1 cellular context compared by ENCODE assay signal in the genomic region with DNA sequence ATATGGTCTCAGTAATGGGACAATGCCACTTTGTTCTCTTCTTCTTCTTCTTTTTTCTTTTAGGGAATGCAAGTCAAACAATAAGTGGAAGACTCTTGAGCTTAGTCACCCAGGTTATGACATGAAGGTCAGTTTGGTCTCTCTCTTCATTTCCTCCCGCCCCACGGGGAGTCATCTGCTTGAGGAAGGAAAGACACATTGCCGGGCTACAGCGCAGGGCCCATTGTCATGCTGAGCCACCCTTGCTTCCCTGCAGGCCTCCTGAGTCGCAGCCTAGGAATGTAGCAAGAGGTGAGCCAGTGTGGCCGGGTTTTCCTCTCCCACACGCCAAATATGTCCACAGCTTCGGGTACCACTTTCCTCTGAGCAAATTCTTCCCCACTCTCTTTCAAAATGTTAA.
TF ChIP-seq lines count a peak whose summit lies in the region.

No MANE protein-coding gene starts in this region.

TF ChIP-seq in K562, 482 proteins besides CTCF, POLR2A, EP300 and RAD21 (continued from another document):
- TF ChIP-seq, protein P1, sequence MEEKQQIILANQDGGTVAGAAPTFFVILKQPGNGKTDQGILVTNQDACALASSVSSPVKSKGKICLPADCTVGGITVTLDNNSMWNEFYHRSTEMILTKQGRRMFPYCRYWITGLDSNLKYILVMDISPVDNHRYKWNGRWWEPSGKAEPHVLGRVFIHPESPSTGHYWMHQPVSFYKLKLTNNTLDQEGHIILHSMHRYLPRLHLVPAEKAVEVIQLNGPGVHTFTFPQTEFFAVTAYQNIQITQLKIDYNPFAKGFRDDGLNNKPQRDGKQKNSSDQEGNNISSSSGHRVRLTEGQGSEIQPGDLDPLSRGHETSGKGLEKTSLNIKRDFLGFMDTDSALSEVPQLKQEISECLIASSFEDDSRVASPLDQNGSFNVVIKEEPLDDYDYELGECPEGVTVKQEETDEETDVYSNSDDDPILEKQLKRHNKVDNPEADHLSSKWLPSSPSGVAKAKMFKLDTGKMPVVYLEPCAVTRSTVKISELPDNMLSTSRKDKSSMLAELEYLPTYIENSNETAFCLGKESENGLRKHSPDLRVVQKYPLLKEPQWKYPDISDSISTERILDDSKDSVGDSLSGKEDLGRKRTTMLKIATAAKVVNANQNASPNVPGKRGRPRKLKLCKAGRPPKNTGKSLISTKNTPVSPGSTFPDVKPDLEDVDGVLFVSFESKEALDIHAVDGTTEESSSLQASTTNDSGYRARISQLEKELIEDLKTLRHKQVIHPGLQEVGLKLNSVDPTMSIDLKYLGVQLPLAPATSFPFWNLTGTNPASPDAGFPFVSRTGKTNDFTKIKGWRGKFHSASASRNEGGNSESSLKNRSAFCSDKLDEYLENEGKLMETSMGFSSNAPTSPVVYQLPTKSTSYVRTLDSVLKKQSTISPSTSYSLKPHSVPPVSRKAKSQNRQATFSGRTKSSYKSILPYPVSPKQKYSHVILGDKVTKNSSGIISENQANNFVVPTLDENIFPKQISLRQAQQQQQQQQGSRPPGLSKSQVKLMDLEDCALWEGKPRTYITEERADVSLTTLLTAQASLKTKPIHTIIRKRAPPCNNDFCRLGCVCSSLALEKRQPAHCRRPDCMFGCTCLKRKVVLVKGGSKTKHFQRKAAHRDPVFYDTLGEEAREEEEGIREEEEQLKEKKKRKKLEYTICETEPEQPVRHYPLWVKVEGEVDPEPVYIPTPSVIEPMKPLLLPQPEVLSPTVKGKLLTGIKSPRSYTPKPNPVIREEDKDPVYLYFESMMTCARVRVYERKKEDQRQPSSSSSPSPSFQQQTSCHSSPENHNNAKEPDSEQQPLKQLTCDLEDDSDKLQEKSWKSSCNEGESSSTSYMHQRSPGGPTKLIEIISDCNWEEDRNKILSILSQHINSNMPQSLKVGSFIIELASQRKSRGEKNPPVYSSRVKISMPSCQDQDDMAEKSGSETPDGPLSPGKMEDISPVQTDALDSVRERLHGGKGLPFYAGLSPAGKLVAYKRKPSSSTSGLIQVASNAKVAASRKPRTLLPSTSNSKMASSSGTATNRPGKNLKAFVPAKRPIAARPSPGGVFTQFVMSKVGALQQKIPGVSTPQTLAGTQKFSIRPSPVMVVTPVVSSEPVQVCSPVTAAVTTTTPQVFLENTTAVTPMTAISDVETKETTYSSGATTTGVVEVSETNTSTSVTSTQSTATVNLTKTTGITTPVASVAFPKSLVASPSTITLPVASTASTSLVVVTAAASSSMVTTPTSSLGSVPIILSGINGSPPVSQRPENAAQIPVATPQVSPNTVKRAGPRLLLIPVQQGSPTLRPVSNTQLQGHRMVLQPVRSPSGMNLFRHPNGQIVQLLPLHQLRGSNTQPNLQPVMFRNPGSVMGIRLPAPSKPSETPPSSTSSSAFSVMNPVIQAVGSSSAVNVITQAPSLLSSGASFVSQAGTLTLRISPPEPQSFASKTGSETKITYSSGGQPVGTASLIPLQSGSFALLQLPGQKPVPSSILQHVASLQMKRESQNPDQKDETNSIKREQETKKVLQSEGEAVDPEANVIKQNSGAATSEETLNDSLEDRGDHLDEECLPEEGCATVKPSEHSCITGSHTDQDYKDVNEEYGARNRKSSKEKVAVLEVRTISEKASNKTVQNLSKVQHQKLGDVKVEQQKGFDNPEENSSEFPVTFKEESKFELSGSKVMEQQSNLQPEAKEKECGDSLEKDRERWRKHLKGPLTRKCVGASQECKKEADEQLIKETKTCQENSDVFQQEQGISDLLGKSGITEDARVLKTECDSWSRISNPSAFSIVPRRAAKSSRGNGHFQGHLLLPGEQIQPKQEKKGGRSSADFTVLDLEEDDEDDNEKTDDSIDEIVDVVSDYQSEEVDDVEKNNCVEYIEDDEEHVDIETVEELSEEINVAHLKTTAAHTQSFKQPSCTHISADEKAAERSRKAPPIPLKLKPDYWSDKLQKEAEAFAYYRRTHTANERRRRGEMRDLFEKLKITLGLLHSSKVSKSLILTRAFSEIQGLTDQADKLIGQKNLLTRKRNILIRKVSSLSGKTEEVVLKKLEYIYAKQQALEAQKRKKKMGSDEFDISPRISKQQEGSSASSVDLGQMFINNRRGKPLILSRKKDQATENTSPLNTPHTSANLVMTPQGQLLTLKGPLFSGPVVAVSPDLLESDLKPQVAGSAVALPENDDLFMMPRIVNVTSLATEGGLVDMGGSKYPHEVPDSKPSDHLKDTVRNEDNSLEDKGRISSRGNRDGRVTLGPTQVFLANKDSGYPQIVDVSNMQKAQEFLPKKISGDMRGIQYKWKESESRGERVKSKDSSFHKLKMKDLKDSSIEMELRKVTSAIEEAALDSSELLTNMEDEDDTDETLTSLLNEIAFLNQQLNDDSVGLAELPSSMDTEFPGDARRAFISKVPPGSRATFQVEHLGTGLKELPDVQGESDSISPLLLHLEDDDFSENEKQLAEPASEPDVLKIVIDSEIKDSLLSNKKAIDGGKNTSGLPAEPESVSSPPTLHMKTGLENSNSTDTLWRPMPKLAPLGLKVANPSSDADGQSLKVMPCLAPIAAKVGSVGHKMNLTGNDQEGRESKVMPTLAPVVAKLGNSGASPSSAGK (IDR thresholded peaks at IDR 0.05) = peak; percentile 68
- TF ChIP-seq, protein P2, sequence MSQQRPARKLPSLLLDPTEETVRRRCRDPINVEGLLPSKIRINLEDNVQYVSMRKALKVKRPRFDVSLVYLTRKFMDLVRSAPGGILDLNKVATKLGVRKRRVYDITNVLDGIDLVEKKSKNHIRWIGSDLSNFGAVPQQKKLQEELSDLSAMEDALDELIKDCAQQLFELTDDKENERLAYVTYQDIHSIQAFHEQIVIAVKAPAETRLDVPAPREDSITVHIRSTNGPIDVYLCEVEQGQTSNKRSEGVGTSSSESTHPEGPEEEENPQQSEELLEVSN (IDR thresholded peaks at IDR 0.05; ENCODE audit: borderline replicate concordance in 1 of 2, extremely low read depth in 1 of 2, insufficient read depth in 1 of 2, insufficient read length in 1 of 2, low read depth in 1 of 2, low read length in 1 of 2, poor library complexity in 1 of 2, severe bottlenecking in 1 of 2) = peak in 1 of 2 experiments; percentile 47
- 0 out of 2 replicates have a peak, but pooled peaks have one; percentile 48 for TF ChIP-seq FOSL1 (tag; conservative IDR thresholded peaks at IDR 0.05)
- TF ChIP-seq ZNF444 (CRISPR knock-in tag; IDR thresholded peaks at IDR 0.05) = no peak
- 0 out of 2 replicates have a peak, but pooled peaks have one; percentile 32 for TF ChIP-seq SOX6 (IDR thresholded peaks at IDR 0.05)
- TF ChIP-seq L3MBTL2 (IDR thresholded peaks at IDR 0.05) = 0 out of 2 replicates have a peak, but pooled peaks have one; percentile 18
- 0 out of 2 replicates have a peak, but pooled peaks have one; percentile 23 for TF ChIP-seq JUND (IDR thresholded peaks at IDR 0.05; ENCODE audit: borderline replicate concordance, low read depth, low read length)
- TF ChIP-seq JUND (tag; IDR thresholded peaks at IDR 0.05; ENCODE audit: borderline replicate concordance, low read depth, low read length) = 0 out of 3 replicates have a peak, but pooled peaks have one; percentile 10
- no peak for TF ChIP-seq MBD2 (IDR thresholded peaks at IDR 0.05; ENCODE audit: borderline replicate concordance, low read depth)
- TF ChIP-seq KDM4B (IDR thresholded peaks at IDR 0.05; ENCODE audit: borderline replicate concordance in 2 of 2, low read depth in 1 of 2) = no peak
- TF ChIP-seq TEAD2 (tag; IDR thresholded peaks at IDR 0.05) = no peak
- no peak for TF ChIP-seq MEF2D (tag; conservative IDR thresholded peaks at IDR 0.05; ENCODE audit: low read depth)
- TF ChIP-seq, protein P3, sequence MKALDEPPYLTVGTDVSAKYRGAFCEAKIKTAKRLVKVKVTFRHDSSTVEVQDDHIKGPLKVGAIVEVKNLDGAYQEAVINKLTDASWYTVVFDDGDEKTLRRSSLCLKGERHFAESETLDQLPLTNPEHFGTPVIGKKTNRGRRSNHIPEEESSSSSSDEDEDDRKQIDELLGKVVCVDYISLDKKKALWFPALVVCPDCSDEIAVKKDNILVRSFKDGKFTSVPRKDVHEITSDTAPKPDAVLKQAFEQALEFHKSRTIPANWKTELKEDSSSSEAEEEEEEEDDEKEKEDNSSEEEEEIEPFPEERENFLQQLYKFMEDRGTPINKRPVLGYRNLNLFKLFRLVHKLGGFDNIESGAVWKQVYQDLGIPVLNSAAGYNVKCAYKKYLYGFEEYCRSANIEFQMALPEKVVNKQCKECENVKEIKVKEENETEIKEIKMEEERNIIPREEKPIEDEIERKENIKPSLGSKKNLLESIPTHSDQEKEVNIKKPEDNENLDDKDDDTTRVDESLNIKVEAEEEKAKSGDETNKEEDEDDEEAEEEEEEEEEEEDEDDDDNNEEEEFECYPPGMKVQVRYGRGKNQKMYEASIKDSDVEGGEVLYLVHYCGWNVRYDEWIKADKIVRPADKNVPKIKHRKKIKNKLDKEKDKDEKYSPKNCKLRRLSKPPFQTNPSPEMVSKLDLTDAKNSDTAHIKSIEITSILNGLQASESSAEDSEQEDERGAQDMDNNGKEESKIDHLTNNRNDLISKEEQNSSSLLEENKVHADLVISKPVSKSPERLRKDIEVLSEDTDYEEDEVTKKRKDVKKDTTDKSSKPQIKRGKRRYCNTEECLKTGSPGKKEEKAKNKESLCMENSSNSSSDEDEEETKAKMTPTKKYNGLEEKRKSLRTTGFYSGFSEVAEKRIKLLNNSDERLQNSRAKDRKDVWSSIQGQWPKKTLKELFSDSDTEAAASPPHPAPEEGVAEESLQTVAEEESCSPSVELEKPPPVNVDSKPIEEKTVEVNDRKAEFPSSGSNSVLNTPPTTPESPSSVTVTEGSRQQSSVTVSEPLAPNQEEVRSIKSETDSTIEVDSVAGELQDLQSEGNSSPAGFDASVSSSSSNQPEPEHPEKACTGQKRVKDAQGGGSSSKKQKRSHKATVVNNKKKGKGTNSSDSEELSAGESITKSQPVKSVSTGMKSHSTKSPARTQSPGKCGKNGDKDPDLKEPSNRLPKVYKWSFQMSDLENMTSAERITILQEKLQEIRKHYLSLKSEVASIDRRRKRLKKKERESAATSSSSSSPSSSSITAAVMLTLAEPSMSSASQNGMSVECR (CRISPR knock-in tag; IDR thresholded peaks at IDR 0.05) = no peak
- TF ChIP-seq, protein P4, sequence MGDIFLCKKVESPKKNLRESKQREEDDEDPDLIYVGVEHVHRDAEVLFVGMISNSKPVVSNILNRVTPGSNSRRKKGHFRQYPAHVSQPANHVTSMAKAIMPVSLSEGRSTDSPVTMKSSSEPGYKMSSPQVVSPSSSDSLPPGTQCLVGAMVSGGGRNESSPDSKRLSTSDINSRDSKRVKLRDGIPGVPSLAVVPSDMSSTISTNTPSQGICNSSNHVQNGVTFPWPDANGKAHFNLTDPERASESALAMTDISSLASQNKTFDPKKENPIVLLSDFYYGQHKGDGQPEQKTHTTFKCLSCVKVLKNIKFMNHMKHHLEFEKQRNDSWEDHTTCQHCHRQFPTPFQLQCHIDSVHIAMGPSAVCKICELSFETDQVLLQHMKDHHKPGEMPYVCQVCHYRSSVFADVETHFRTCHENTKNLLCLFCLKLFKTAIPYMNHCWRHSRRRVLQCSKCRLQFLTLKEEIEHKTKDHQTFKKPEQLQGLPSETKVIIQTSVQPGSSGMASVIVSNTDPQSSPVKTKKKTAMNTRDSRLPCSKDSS (IDR thresholded peaks at IDR 0.05; ENCODE audit: low read depth, partially characterized antibody) = no peak
